1 cellular context compared by ENCODE assay signal in the genomic region with DNA sequence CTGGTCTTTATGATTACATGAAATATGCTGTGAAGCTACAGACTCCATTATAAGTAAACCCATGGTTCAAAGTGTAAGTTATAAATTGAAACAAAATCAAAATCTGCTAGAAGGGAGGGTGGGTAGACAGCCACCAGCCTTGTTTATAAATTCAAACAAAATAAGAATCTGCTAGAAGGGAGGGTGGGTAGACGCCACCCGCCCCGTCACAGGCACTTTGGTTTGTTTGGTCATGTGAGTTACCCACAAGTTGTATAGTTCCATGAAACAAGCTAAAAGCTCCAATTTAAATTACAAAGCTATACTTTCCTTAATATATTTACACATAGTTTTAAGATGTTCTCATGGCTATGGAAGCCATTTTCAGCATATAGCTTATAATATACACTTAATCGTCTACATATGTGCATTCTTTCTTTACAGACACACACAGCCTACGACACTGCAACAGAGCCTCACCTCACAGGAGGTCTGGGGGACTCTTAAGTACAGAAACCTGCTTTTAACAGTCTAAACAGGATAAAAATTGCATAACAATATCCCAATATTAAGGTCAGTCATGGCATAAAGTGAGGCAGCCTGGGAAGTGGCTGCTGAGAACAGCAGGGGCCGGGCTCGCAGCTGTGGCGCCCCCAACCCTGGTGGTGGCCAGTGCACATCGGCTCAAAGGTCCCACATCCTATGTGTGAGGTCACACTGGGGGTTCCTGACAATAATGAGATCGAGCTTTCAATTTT.
TF ChIP-seq lines count a peak whose summit lies in the region.

No MANE protein-coding gene starts in this region.

TF ChIP-seq in GM23338, 12 proteins besides CTCF, POLR2A, EP300 and RAD21:
- no peak for TF ChIP-seq STAT1 (IDR thresholded peaks at IDR 0.05; ENCODE audit: unreplicated experiment)
- TF ChIP-seq, protein P1, sequence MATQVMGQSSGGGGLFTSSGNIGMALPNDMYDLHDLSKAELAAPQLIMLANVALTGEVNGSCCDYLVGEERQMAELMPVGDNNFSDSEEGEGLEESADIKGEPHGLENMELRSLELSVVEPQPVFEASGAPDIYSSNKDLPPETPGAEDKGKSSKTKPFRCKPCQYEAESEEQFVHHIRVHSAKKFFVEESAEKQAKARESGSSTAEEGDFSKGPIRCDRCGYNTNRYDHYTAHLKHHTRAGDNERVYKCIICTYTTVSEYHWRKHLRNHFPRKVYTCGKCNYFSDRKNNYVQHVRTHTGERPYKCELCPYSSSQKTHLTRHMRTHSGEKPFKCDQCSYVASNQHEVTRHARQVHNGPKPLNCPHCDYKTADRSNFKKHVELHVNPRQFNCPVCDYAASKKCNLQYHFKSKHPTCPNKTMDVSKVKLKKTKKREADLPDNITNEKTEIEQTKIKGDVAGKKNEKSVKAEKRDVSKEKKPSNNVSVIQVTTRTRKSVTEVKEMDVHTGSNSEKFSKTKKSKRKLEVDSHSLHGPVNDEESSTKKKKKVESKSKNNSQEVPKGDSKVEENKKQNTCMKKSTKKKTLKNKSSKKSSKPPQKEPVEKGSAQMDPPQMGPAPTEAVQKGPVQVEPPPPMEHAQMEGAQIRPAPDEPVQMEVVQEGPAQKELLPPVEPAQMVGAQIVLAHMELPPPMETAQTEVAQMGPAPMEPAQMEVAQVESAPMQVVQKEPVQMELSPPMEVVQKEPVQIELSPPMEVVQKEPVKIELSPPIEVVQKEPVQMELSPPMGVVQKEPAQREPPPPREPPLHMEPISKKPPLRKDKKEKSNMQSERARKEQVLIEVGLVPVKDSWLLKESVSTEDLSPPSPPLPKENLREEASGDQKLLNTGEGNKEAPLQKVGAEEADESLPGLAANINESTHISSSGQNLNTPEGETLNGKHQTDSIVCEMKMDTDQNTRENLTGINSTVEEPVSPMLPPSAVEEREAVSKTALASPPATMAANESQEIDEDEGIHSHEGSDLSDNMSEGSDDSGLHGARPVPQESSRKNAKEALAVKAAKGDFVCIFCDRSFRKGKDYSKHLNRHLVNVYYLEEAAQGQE (IDR thresholded peaks at IDR 0.05; ENCODE audit: unreplicated experiment) = no peak
- TF ChIP-seq, protein P2, sequence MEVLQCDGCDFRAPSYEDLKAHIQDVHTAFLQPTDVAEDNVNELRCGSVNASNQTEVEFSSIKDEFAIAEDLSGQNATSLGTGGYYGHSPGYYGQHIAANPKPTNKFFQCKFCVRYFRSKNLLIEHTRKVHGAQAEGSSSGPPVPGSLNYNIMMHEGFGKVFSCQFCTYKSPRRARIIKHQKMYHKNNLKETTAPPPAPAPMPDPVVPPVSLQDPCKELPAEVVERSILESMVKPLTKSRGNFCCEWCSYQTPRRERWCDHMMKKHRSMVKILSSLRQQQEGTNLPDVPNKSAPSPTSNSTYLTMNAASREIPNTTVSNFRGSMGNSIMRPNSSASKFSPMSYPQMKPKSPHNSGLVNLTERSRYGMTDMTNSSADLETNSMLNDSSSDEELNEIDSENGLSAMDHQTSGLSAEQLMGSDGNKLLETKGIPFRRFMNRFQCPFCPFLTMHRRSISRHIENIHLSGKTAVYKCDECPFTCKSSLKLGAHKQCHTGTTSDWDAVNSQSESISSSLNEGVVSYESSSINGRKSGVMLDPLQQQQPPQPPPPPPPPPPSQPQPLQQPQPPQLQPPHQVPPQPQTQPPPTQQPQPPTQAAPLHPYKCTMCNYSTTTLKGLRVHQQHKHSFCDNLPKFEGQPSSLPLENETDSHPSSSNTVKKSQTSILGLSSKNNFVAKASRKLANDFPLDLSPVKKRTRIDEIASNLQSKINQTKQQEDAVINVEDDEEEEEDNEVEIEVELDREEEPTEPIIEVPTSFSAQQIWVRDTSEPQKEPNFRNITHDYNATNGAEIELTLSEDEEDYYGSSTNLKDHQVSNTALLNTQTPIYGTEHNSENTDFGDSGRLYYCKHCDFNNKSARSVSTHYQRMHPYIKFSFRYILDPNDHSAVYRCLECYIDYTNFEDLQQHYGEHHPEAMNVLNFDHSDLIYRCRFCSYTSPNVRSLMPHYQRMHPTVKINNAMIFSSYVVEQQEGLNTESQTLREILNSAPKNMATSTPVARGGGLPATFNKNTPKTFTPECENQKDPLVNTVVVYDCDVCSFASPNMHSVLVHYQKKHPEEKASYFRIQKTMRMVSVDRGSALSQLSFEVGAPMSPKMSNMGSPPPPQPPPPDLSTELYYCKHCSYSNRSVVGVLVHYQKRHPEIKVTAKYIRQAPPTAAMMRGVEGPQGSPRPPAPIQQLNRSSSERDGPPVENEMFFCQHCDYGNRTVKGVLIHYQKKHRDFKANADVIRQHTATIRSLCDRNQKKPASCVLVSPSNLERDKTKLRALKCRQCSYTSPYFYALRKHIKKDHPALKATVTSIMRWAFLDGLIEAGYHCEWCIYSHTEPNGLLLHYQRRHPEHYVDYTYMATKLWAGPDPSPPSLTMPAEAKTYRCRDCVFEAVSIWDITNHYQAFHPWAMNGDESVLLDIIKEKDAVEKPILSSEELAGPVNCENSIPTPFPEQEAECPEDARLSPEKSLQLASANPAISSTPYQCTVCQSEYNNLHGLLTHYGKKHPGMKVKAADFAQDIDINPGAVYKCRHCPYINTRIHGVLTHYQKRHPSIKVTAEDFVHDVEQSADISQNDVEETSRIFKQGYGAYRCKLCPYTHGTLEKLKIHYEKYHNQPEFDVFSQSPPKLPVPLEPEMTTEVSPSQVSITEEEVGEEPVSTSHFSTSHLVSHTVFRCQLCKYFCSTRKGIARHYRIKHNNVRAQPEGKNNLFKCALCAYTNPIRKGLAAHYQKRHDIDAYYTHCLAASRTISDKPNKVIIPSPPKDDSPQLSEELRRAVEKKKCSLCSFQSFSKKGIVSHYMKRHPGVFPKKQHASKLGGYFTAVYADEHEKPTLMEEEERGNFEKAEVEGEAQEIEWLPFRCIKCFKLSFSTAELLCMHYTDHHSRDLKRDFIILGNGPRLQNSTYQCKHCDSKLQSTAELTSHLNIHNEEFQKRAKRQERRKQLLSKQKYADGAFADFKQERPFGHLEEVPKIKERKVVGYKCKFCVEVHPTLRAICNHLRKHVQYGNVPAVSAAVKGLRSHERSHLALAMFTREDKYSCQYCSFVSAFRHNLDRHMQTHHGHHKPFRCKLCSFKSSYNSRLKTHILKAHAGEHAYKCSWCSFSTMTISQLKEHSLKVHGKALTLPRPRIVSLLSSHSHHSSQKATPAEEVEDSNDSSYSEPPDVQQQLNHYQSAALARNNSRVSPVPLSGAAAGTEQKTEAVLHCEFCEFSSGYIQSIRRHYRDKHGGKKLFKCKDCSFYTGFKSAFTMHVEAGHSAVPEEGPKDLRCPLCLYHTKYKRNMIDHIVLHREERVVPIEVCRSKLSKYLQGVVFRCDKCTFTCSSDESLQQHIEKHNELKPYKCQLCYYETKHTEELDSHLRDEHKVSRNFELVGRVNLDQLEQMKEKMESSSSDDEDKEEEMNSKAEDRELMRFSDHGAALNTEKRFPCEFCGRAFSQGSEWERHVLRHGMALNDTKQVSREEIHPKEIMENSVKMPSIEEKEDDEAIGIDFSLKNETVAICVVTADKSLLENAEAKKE (CRISPR knock-in tag; IDR thresholded peaks at IDR 0.05) = no peak
- no peak for TF ChIP-seq ZNF331 (CRISPR knock-in tag; IDR thresholded peaks at IDR 0.05; ENCODE audit: low read depth)
- TF ChIP-seq EZH2phosphoT487 (IDR thresholded peaks at IDR 0.05; ENCODE audit: unreplicated experiment) = no peak
- no peak for TF ChIP-seq NANOG (IDR thresholded peaks at IDR 0.05; ENCODE audit: borderline replicate concordance)
- TF ChIP-seq JUNB (IDR thresholded peaks at IDR 0.05; ENCODE audit: unreplicated experiment) = no peak
- TF ChIP-seq CREB1 (CRISPR knock-in tag; IDR thresholded peaks at IDR 0.05; ENCODE audit: low read depth) = no peak
- no peak for TF ChIP-seq POLR2AphosphoS5 (IDR thresholded peaks at IDR 0.05; ENCODE audit: low read depth)
- TF ChIP-seq ZNF114 (CRISPR knock-in tag; IDR thresholded peaks at IDR 0.05) = no peak
- TF ChIP-seq, protein P3, sequence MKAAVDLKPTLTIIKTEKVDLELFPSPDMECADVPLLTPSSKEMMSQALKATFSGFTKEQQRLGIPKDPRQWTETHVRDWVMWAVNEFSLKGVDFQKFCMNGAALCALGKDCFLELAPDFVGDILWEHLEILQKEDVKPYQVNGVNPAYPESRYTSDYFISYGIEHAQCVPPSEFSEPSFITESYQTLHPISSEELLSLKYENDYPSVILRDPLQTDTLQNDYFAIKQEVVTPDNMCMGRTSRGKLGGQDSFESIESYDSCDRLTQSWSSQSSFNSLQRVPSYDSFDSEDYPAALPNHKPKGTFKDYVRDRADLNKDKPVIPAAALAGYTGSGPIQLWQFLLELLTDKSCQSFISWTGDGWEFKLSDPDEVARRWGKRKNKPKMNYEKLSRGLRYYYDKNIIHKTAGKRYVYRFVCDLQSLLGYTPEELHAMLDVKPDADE (IDR thresholded peaks at IDR 0.05) = no peak
- TF ChIP-seq EZH2 (IDR thresholded peaks at IDR 0.05; ENCODE audit: low read depth, unreplicated experiment) = no peak
